8 cellular contexts compared by ENCODE assay signal in genomic region chr2:160491922-160492371, GRCh38. TPM values are rescaled to one million over a fixed set of nuclear protein-coding genes. Genes with fewer than 3 reads are reported as not detected.
DNase-seq lines count a peak whose midpoint lies in the region; ATAC-seq and TF ChIP-seq lines count a peak whose summit lies in the region.

No MANE protein-coding gene starts in this region.

- peak overlapping the region; percentile 90 for H3K27ac ChIP-seq in mesodermal cell (ENCODE audit: low read depth, low read length, severe bottlenecking)

- WGBS in mesodermal cell (ENCODE audit: insufficient coverage in 2 of 2), 2 experiments, result 7 to 10% methylated on average over 3 to 4 of the region's 10 CpGs

- H3K4me3 ChIP-seq in BE2C (ENCODE audit: low read depth, low read length) (peak overlapping the region; percentile 84), choroid plexus epithelial cell (ENCODE audit: low read depth, low read length) (peak overlapping the region; percentile 85), mesodermal cell (ENCODE audit: extremely low read depth, insufficient read depth, low read length, poor library complexity, severe bottlenecking) (peak overlapping the region; percentile 83)

- H3K36me3 ChIP-seq in BE2C (0 out of 2 replicates have a peak, but pooled peaks cover 3% of the 10 kb centered on the region), mesodermal cell (ENCODE audit: control insufficient read depth, insufficient read depth, low read length) (no peaks in the 10 kb centered on the region)

- ATAC-seq in GM18517 (IDR thresholded peaks at IDR 0.05; ENCODE audit: unreplicated experiment) (no peak), GM18519 (IDR thresholded peaks at IDR 0.05; ENCODE audit: low FRiP score, unreplicated experiment) (no peak), GM19463 (IDR thresholded peaks at IDR 0.05; ENCODE audit: unreplicated experiment) (no peak)

- DNase-seq in BE2C (no peak), M059J (ENCODE audit: low read depth) (peak; percentile 78), choroid plexus epithelial cell (ENCODE audit: low read depth) (peak; percentile 71), hippocampal formation (lab: John Stamatoyannopoulos, UW) (no peak)

- no peaks in the 10 kb centered on the region for H3K9me3 ChIP-seq in BE2C
- no peaks in the 10 kb centered on the region for H3K9me3 ChIP-seq in mesodermal cell (ENCODE audit: control insufficient read depth, low read length)

- no peak for TF ChIP-seq CTCF in BE2C (IDR thresholded peaks at IDR 0.05; ENCODE audit: low read depth, low read length)
- TF ChIP-seq CTCF in choroid plexus epithelial cell (conservative IDR thresholded peaks at IDR 0.05; ENCODE audit: low read depth, low read length), result no peak

- no peaks in the 10 kb centered on the region for H3K27me3 ChIP-seq in BE2C

- H3K4me1 ChIP-seq in BE2C (no peaks in the 10 kb centered on the region; the same call in 1 of the 2 replicates), mesodermal cell (ENCODE audit: control insufficient read depth, insufficient read depth, low read length, poor library complexity, severe bottlenecking) (peaks cover 4% of the 10 kb centered on the region)

RNA-seq across cellular contexts. Expression of gene RBMS1, which starts 1.7 kb away (rescaled TPM):
- 23.4 TPM for polyA plus RNA-seq in BE2C (2012; ENCODE audit: insufficient read depth, insufficient read length, low read depth)
- 44.3 and 52.9 TPM in 2 replicates for total RNA-seq in M059J (2014; rRNA removed; shearing (Covaris generic))
- polyA plus RNA-seq in mesodermal cell (2013, experiment 1 of 2), result 119 TPM
- 127 TPM for polyA plus RNA-seq in mesodermal cell (2013, experiment 2 of 2)

Comparison
In these comparisons a context has a peak if more than half of its experiments do, and no peak if none do; other contexts are left out.
1. DNase-seq: peak in M059J (single experiment) and choroid plexus epithelial cell (single experiment); none in BE2C (single experiment) and hippocampal formation (0 of 2).
2. Peak in every context shown above with its lines, with median percentiles within 50 percentile points of each other: H3K4me3 ChIP-seq.